In the genomic region with DNA sequence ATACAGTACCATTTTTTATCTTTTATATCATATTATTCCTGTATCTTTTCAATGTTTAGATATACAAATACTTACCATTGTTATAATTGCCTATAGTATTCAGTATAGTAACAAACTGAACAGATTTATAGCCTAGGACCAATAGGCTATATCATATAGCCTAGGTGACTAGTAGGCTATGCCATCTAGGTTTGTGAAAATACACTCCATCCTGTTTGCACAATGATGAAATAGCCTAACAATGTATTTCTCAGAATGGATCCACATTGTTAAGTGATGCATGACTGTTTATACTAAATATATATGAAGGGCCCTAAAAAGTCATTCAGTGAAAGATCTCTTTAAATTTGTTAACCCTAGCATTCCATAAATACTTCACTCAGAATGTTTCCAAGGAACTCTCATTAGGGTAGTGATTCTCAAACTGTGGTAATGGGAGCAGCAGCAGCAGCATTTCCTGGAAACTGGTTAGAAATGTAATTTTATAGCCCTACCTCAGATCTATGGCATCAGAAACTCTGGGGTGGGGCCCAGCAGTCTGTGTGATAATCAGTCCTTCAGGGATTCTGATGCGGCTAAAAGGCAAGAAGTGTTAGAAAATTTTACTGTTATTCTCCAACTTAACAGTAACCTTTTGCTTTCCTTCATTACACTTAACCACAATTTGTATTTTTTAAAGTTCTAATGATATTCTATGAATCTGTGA, we compare ENCODE assay signal across 19 cellular contexts.
A peak's percentile ranks its signal among the peaks of the same experiment; 100 is the strongest.
DNase-seq lines count a peak whose midpoint lies in the region; ATAC-seq and TF ChIP-seq lines count a peak whose summit lies in the region.
"Had no signal": no experiment of that assay in that cellular context is flagged by ENCODE, and none has a peak within 500 bp of the region (broad histone marks: within the 10 kb centered on the region; RNA-seq: fewer than 3 reads in every experiment).

No MANE protein-coding gene starts in this region.

- H2BK5ac ChIP-seq in mesenchymal stem cell (ENCODE audit: low read depth, low read length, poor library complexity, severe bottlenecking), result no peak overlapping the region

- H3K23ac ChIP-seq in mesenchymal stem cell (ENCODE audit: low read length in 2 of 2), result no peak overlapping the region

- in situ Hi-C loops in brain microvascular endothelial cell (cut with HindIII; ENCODE audit: low pct_ligation_motif_present, low sequenced_read_pairs), result no loop called here

- H3K36me3 ChIP-seq in brain microvascular endothelial cell (replicated peaks) (no peaks in the 10 kb centered on the region), mesenchymal stem cell (ENCODE audit: control insufficient read depth in 1 of 2, insufficient read depth in 2 of 2, low read depth in 1 of 2, low read length in 2 of 2) (peaks cover 2 to 7% of the 10 kb centered on the region in 2 experiments)
- H3K36me3 ChIP-seq: adrenal gland, colonic mucosa, suprapubic skin had no signal

- H3K9me3 ChIP-seq in mesenchymal stem cell (ENCODE audit: control insufficient read depth, low read length), result no peaks in the 10 kb centered on the region
- H3K9me3 ChIP-seq: adrenal gland, colonic mucosa, heart right ventricle, suprapubic skin had no signal

- no peaks in the 10 kb centered on the region for H3K79me1 ChIP-seq in mesenchymal stem cell (replicated peaks; ENCODE audit: low read length, poor library complexity, severe bottlenecking)

- no peak overlapping the region for H4K8ac ChIP-seq in mesenchymal stem cell (ENCODE audit: low read length)

- H3K14ac ChIP-seq in mesenchymal stem cell (ENCODE audit: low read length in 2 of 2), result no peak overlapping the region

- H2AFZ ChIP-seq in mesenchymal stem cell (ENCODE audit: low read depth, low read length), result no peak overlapping the region

- no peak overlapping the region for H2BK15ac ChIP-seq in mesenchymal stem cell (ENCODE audit: low read depth, poor library complexity, severe bottlenecking)

- no peak overlapping the region for H3K4me3 ChIP-seq in AG10803 (ENCODE audit: low read length)
- no peak overlapping the region for H3K4me3 ChIP-seq in brain microvascular endothelial cell (ENCODE audit: low read depth, low read length)
- no peak overlapping the region for H3K4me3 ChIP-seq in mesenchymal stem cell (ENCODE audit: insufficient read depth in 1 of 2, low read depth in 1 of 2, low read length in 2 of 2)
- H3K4me3 ChIP-seq: adrenal gland, colonic mucosa, heart right ventricle, suprapubic skin had no signal

- no peak overlapping the region for H4K91ac ChIP-seq in mesenchymal stem cell (ENCODE audit: low read length)

- WGBS in mesenchymal stem cell, result no CpG with 5 or more reads among the region's 1 CpG

- peak overlapping the region; percentile 62 for H3K27ac ChIP-seq in brain microvascular endothelial cell
- peak overlapping the region; percentile 57 for H3K27ac ChIP-seq in mesenchymal stem cell (ENCODE audit: low read length, poor library complexity, severe bottlenecking)
- H3K27ac ChIP-seq: adrenal gland, colonic mucosa, suprapubic skin had no signal

- H3K4me2 ChIP-seq in mesenchymal stem cell (ENCODE audit: low read length, poor library complexity, severe bottlenecking), result no peak overlapping the region

- no peak overlapping the region for H2BK12ac ChIP-seq in mesenchymal stem cell (ENCODE audit: low read length in 2 of 2)

- TF ChIP-seq CTCF in AG10803 (conservative IDR thresholded peaks at IDR 0.05; ENCODE audit: low read length) (no peak), brain microvascular endothelial cell (IDR thresholded peaks at IDR 0.05; ENCODE audit: low read depth, low read length, missing control alignments) (no peak)

- no peak overlapping the region for H3K18ac ChIP-seq in mesenchymal stem cell (ENCODE audit: low read depth in 1 of 2, low read length in 2 of 2)

- ATAC-seq in GM19395 (IDR thresholded peaks at IDR 0.05; ENCODE audit: unreplicated experiment), result no peak
- ATAC-seq: heart right ventricle, right cardiac atrium had no signal

- H2BK120ac ChIP-seq in mesenchymal stem cell (ENCODE audit: low read depth, low read length), result no peak overlapping the region

- DNase-seq in AG10803 (ENCODE audit: low read depth), result peak; percentile 39
- DNase-seq in HS-5 (ENCODE audit: low read depth), result peak; percentile 38
- DNase-seq in brain microvascular endothelial cell, result peak; percentile 40
- no peak for DNase-seq in mesenchymal stem cell
- no peak for DNase-seq in NCI-H1694 treated with DMSO at 0.1 percent for 48 hours (lab: John Stamatoyannopoulos, UW)
- DNase-seq in stimulated activated CD8-positive, alpha-beta memory T cell treated with anti-CD3 and anti-CD28 coated beads, Interleukin-4, amount 100 ng/mL, for 48 hours, result no peak
- no peak for DNase-seq in germinal center (ENCODE audit: low spot score)
- DNase-seq: adrenal gland; colonic mucosa; COR-L47; heart right ventricle; midbrain; NCI-H2107; NCI-H774; right cardiac atrium; RPMI8226; stimulated activated CD4-positive, alpha-beta T cell treated with anti-CD3 and anti-CD28 coated beads, Interleukin-1b, Interleukin-23, amount 100 ng/mL, for 48 hours had no signal

- no peak overlapping the region for H3K9ac ChIP-seq in mesenchymal stem cell (ENCODE audit: low read length)

- H2AK5ac ChIP-seq in mesenchymal stem cell (ENCODE audit: low read length, severe bottlenecking), result no peak overlapping the region

- no peaks in the 10 kb centered on the region for H3K27me3 ChIP-seq in brain microvascular endothelial cell (replicated peaks)
- no peaks in the 10 kb centered on the region for H3K27me3 ChIP-seq in mesenchymal stem cell (ENCODE audit: control insufficient read depth in 1 of 2, insufficient read depth in 1 of 2, low read length in 2 of 2)
- H3K27me3 ChIP-seq: adrenal gland, colonic mucosa, suprapubic skin had no signal

- no peak overlapping the region for H3K4ac ChIP-seq in mesenchymal stem cell (ENCODE audit: low read depth in 1 of 2, low read length in 2 of 2)

- H3K4me1 ChIP-seq in mesenchymal stem cell (ENCODE audit: control insufficient read depth, insufficient read depth, low read depth, low read length), result no peaks in the 10 kb centered on the region
- H3K4me1 ChIP-seq: adrenal gland, colonic mucosa, suprapubic skin had no signal

Comparison
In these comparisons a context has a peak if more than half of its experiments do, and no peak if none do; other contexts are left out.
1. DNase-seq: peak in AG10803 (single experiment), HS-5 (single experiment) and brain microvascular endothelial cell (single experiment); none in mesenchymal stem cell (single experiment), NCI-H1694 treated with DMSO at 0.1 percent for 48 hours (single experiment), stimulated activated CD8-positive, alpha-beta memory T cell treated with anti-CD3 and anti-CD28 coated beads, Interleukin-4, amount 100 ng/mL, for 48 hours (single experiment) and germinal center (single experiment).